Comparison of ENCODE assay signal across 21 cellular contexts in genomic region chr7:18900236-18900635, GRCh38.
"Had no signal": no experiment of that assay in that cellular context is flagged by ENCODE, and none has a peak within 500 bp of the region (broad histone marks: within the 10 kb centered on the region; RNA-seq: fewer than 3 reads in every experiment).

No MANE protein-coding gene starts in this region.

- H3K79me2 ChIP-seq: parathyroid adenoma had no signal

- H3K4me3 ChIP-seq: body of pancreas, right lobe of liver, vagina had no signal

- DNase-seq: activated B cell treated with CpG ODN at 0.5 μM for 24 hours; activated CD4-positive, alpha-beta memory T cell treated with anti-CD3 and anti-CD28 coated beads, Interleukin-2, amount 10 ng/mL, durations not matched to agents 7 days and 5 days; activated CD4-positive, alpha-beta T cell treated with anti-CD3 and anti-CD28 coated beads for 48 hours; activated naive CD4-positive, alpha-beta T cell treated with Interleukin-2 at 50 U/mL for 16 hours; activated naive CD8-positive, alpha-beta T cell treated with anti-CD3 and anti-CD28 coated beads, Interleukin-2, amount 10 ng/mL, durations not matched to agents 7 days and 5 days; activated T-cell treated with anti-CD3 and anti-CD28 coated beads, Interleukin-2, amount 50 U/mL, for 1 hour; body of pancreas; effector memory CD8-positive, alpha-beta T cell; hippocampal formation; left cardiac atrium; mesenchymal stem cell; right lobe of liver; small intestine; stimulated activated CD4-positive, alpha-beta T cell treated with anti-CD3 and anti-CD28 coated beads, Interleukin-15, amount 100 ng/mL, for 24 hours; stimulated activated CD4-positive, alpha-beta T cell treated with anti-CD3 and anti-CD28 coated beads, Interleukin-2, amount 100 ng/mL, for 48 hours; trophoblast cell had no signal

- H2AFZ ChIP-seq: parathyroid adenoma had no signal

- H3K4me1 ChIP-seq: body of pancreas, parathyroid adenoma, right lobe of liver, vagina had no signal

- H3K9ac ChIP-seq: parathyroid adenoma had no signal

- H3K27ac ChIP-seq: body of pancreas, neutrophil, parathyroid adenoma, right lobe of liver, vagina had no signal

- H3K36me3 ChIP-seq: neutrophil, right lobe of liver, vagina had no signal

- H3K9me3 ChIP-seq: body of pancreas, neutrophil, right lobe of liver, vagina had no signal

- ATAC-seq: activated T-helper 17 cell treated with anti-CD3 and anti-CD28 coated beads, Interleukin-2, amount 50 U/mL, for 72 hours; body of pancreas; effector memory CD8-positive, alpha-beta T cell; left cardiac atrium; natural killer cell treated with Interleukin-12 subunit alpha and Interleukin-12 subunit beta and Interleukin-15 and Interleukin-18, amount 100 ng/mL, for 72 hours; right lobe of liver had no signal

- H3K27me3 ChIP-seq: body of pancreas, neutrophil, right lobe of liver, vagina had no signal
